8 cellular contexts compared by ENCODE assay signal in genomic region chr15:99925661-99926461, GRCh38.
DNase-seq lines count a peak whose midpoint lies in the region; ATAC-seq and TF ChIP-seq lines count a peak whose summit lies in the region.

No MANE protein-coding gene starts in this region.

- peak overlapping the region; percentile 32 for H3K27ac ChIP-seq in epithelial cell of prostate

- H3K9me3 Mint-ChIP-seq in nephron: peaks cover 3% of the 10 kb centered on the region

- H3K27me3 Mint-ChIP-seq in nephron (ENCODE audit: low read depth): peaks cover 53% of the 10 kb centered on the region

- DNase-seq in NCI-H146 treated with DMSO at 0.1 percent for 48 hours (lab: John Stamatoyannopoulos, UW; ENCODE audit: unreplicated experiment) (peak; percentile 37), epithelial cell of prostate (ENCODE audit: low read depth, low spot score) (peak; percentile 24), NCI-H1694 (lab: John Stamatoyannopoulos, UW) (no peak), HEK293T (ENCODE audit: extremely low spot score) (no peak)
- peak; percentile 80 for DNase-seq in activated CD8-positive, alpha-beta memory T cell treated with anti-CD3 and anti-CD28 coated beads, Interleukin-2, amount 50 U/mL, for 48 hours
- DNase-seq in stimulated activated naive CD4-positive, alpha-beta T cell (lab: John Stamatoyannopoulos, UW): peak; percentile 56 to 81 (median 76)

- peak; percentile 48 for ATAC-seq in GM18867 (IDR thresholded peaks at IDR 0.05; ENCODE audit: unreplicated experiment)

- CTCF ChIA-PET in HEK293T (lab: Yijun Ruan, JAX): no interaction called here

- peak overlapping the region; percentile 72 to 87 (median 84) for H3K4me3 Mint-ChIP-seq in nephron

- POLR2A ChIA-PET in HEK293T (lab: Yijun Ruan, JAX): no interaction called here

- peak overlapping the region; percentile 52 to 78 (median 63) for H3K27ac Mint-ChIP-seq in nephron

- no peak for TF ChIP-seq CTCF in nephron (IDR thresholded peaks at IDR 0.05; ENCODE audit: unreplicated experiment in 3 of 3)

- no peaks in the 10 kb centered on the region for H3K36me3 Mint-ChIP-seq in nephron (ENCODE audit: low read depth)

- no peaks in the 10 kb centered on the region for H3K4me1 Mint-ChIP-seq in nephron

TF ChIP-seq in HEK293T, 16 proteins besides CTCF, POLR2A, EP300 and RAD21:
- TF ChIP-seq PKNOX1 (IDR thresholded peaks at IDR 0.05) (no peak), SP1 (IDR thresholded peaks at IDR 0.05) (no peak), CTBP1 (IDR thresholded peaks at IDR 0.05; ENCODE audit: borderline replicate concordance) (no peak), HDGF (IDR thresholded peaks at IDR 0.05; ENCODE audit: borderline replicate concordance) (no peak), FOXK2 (IDR thresholded peaks at IDR 0.05) (no peak), FOXA1 (IDR thresholded peaks at IDR 0.05) (no peak), ARNT (IDR thresholded peaks at IDR 0.05) (no peak), FOXM1 (IDR thresholded peaks at IDR 0.05; ENCODE audit: borderline replicate concordance) (no peak), SUZ12 (IDR thresholded peaks at IDR 0.05) (no peak), TARDBP (IDR thresholded peaks at IDR 0.05) (no peak), LEF1 (IDR thresholded peaks at IDR 0.05; ENCODE audit: borderline replicate concordance) (no peak), BHLHE40 (IDR thresholded peaks at IDR 0.05; ENCODE audit: borderline replicate concordance) (no peak), NFRKB (IDR thresholded peaks at IDR 0.05) (no peak), L3MBTL2 (conservative IDR thresholded peaks at IDR 0.05) (no peak), ELF4 (IDR thresholded peaks at IDR 0.05) (no peak), ZNF384 (IDR thresholded peaks at IDR 0.05) (no peak)

Comparison
In these comparisons a context has a peak if more than half of its experiments do, and no peak if none do; other contexts are left out.
1. DNase-seq: peak in NCI-H146 treated with DMSO at 0.1 percent for 48 hours (single experiment), activated CD8-positive, alpha-beta memory T cell treated with anti-CD3 and anti-CD28 coated beads, Interleukin-2, amount 50 U/mL, for 48 hours (single experiment), epithelial cell of prostate (single experiment) and stimulated activated naive CD4-positive, alpha-beta T cell (6 of 6); none in NCI-H1694 (single experiment) and HEK293T (single experiment).